37 cellular contexts compared by ENCODE assay signal in genomic region chr1:239785576-239785975, GRCh38.
"Had no signal": no experiment of that assay in that cellular context is flagged by ENCODE, and none has a peak within 500 bp of the region (broad histone marks: within the 10 kb centered on the region; RNA-seq: fewer than 3 reads in every experiment).

No MANE protein-coding gene starts in this region.

- ATAC-seq: activated naive CD4-positive, alpha-beta T cell treated with anti-CD3 and anti-CD28 coated beads, Interleukin-2, amount 50 U/mL, for 72 hours; activated naive CD8-positive, alpha-beta T cell treated with anti-CD3 and anti-CD28 coated beads, Interleukin-2, amount 50 U/mL, for 24 hours; activated T-cell treated with anti-CD3 and anti-CD28 coated beads, Interleukin-2, amount 50 U/mL, for 4 hours; activated T-cell treated with anti-CD3 and anti-CD28 coated beads, Interleukin-2, amount 50 U/mL, for 72 hours; activated T-helper 17 cell treated with anti-CD3 and anti-CD28 coated beads, Interleukin-2, amount 50 U/mL, for 72 hours had no signal

- H3K27ac ChIP-seq: adrenal gland, ascending aorta, brain microvascular endothelial cell, breast epithelium, cardiac muscle cell had no signal

- H3K4me3 ChIP-seq: adrenal gland, ascending aorta, breast epithelium, cardiac muscle cell had no signal

- H3K36me3 Mint-ChIP-seq: activated naive CD4-positive, alpha-beta T cell treated with anti-CD3 and anti-CD28 coated beads, Interleukin-2, amount 10 ng/mL, durations not matched to agents 7 days and 5 days; activated naive CD8-positive, alpha-beta T cell treated with anti-CD3 and anti-CD28 coated beads, Interleukin-2, amount 10 ng/mL, durations not matched to agents 7 days and 5 days had no signal

- DNase-seq: activated effector memory CD4-positive, alpha-beta T cell treated with anti-CD3 and anti-CD28 coated beads, Interleukin-2, amount 50 U/mL, for 16 hours; activated effector memory CD4-positive, alpha-beta T cell treated with Interleukin-2 at 50 U/mL for 16 hours; activated gamma-delta T cell; activated gamma-delta T cell treated with Interleukin-2 at 50 U/mL for 16 hours; activated naive CD4-positive, alpha-beta T cell; activated naive CD4-positive, alpha-beta T cell treated with anti-CD3 and anti-CD28 coated beads for 36 hours; activated naive CD4-positive, alpha-beta T cell treated with anti-CD3 and anti-CD28 coated beads, Interleukin-2, amount 10 ng/mL, durations not matched to agents 7 days and 5 days; activated naive CD4-positive, alpha-beta T cell treated with anti-CD3 and anti-CD28 coated beads, Interleukin-2, amount 50 U/mL, for 16 hours; activated naive CD4-positive, alpha-beta T cell treated with Interleukin-2 at 50 U/mL for 16 hours; activated naive CD8-positive, alpha-beta T cell treated with anti-CD3 and anti-CD28 coated beads for 36 hours; activated naive CD8-positive, alpha-beta T cell treated with anti-CD3 and anti-CD28 coated beads, Interleukin-2, amount 10 ng/mL, durations not matched to agents 7 days and 5 days; activated naive CD8-positive, alpha-beta T cell treated with anti-CD3 and anti-CD28 coated beads, Interleukin-2, amount 50 U/mL, for 24 hours; activated T-cell treated with anti-CD3 and anti-CD28 coated beads, Interleukin-2, amount 50 U/mL, for 1 hour; activated T-cell treated with anti-CD3 and anti-CD28 coated beads, Interleukin-2, amount 50 U/mL, for 24 hours; activated T-cell treated with anti-CD3 and anti-CD28 coated beads, Interleukin-2, amount 50 U/mL, for 4 hours; activated T-cell treated with anti-CD3 and anti-CD28 coated beads, Interleukin-2, amount 50 U/mL, for 48 hours; activated T-cell treated with anti-CD3 and anti-CD28 coated beads, Interleukin-2, amount 50 U/mL, for 72 hours; adrenal gland; amniotic stem cell; anterior cingulate cortex; aorta; brain microvascular endothelial cell; central memory CD4-positive, alpha-beta T cell; cerebellar nuclear complex had no signal

- H3K27ac Mint-ChIP-seq: activated naive CD4-positive, alpha-beta T cell treated with anti-CD3 and anti-CD28 coated beads for 36 hours; activated naive CD4-positive, alpha-beta T cell treated with anti-CD3 and anti-CD28 coated beads, Interleukin-2, amount 10 ng/mL, durations not matched to agents 7 days and 5 days; activated naive CD4-positive, alpha-beta T cell treated with anti-CD3 and anti-CD28 coated beads, Interleukin-2, amount 50 U/mL, for 24 hours; activated naive CD4-positive, alpha-beta T cell treated with anti-CD3 and anti-CD28 coated beads, Interleukin-2, amount 50 U/mL, for 72 hours; activated naive CD8-positive, alpha-beta T cell; activated naive CD8-positive, alpha-beta T cell treated with anti-CD3 and anti-CD28 coated beads for 36 hours; activated naive CD8-positive, alpha-beta T cell treated with anti-CD3 and anti-CD28 coated beads, Interleukin-2, amount 10 ng/mL, durations not matched to agents 7 days and 5 days; activated naive CD8-positive, alpha-beta T cell treated with anti-CD3 and anti-CD28 coated beads, Interleukin-2, amount 50 U/mL, for 24 hours; activated T-cell treated with anti-CD3 and anti-CD28 coated beads, Interleukin-2, amount 50 U/mL, for 24 hours; activated T-cell treated with anti-CD3 and anti-CD28 coated beads, Interleukin-2, amount 50 U/mL, for 72 hours; activated T-helper 1 cell treated with anti-CD3 and anti-CD28 coated beads, Interleukin-12 subunit alpha, Interleukin-12 subunit beta, Interleukin-2, Interleukin-4 antibody, amounts not matched to agents 30 ng/mL and 10 ng/mL and 1 ng/mL, durations not matched to agents 14 hours and 24 hours and 36 hours; activated T-helper 17 cell treated with anti-CD3 and anti-CD28 coated beads, Interleukin-2, amount 50 U/mL, for 72 hours; activated T-helper 2 cell treated with anti-CD3 and anti-CD28 coated beads, Interferon-gamma antibody, Interleukin-2, Interleukin-4, amounts not matched to agents 10 μg/mL and 5 μg/mL and 100 μg/mL, durations not matched to agents 14 hours and 24 hours and 36 hours had no signal

- H3K4me1 ChIP-seq: adrenal gland, ascending aorta, breast epithelium had no signal

- H3K27me3 Mint-ChIP-seq: activated naive CD4-positive, alpha-beta T cell treated with anti-CD3 and anti-CD28 coated beads, Interleukin-2, amount 10 ng/mL, durations not matched to agents 7 days and 5 days; activated naive CD4-positive, alpha-beta T cell treated with anti-CD3 and anti-CD28 coated beads, Interleukin-2, amount 50 U/mL, for 24 hours; activated naive CD8-positive, alpha-beta T cell; activated naive CD8-positive, alpha-beta T cell treated with anti-CD3 and anti-CD28 coated beads for 36 hours; activated naive CD8-positive, alpha-beta T cell treated with anti-CD3 and anti-CD28 coated beads, Interleukin-2, amount 10 ng/mL, durations not matched to agents 7 days and 5 days; activated naive CD8-positive, alpha-beta T cell treated with anti-CD3 and anti-CD28 coated beads, Interleukin-2, amount 50 U/mL, for 24 hours; activated T-cell treated with anti-CD3 and anti-CD28 coated beads, Interleukin-2, amount 50 U/mL, for 24 hours; activated T-helper 17 cell treated with anti-CD3 and anti-CD28 coated beads, Interleukin-2, amount 50 U/mL, for 72 hours; central memory CD8-positive, alpha-beta T cell had no signal

- H3K36me3 ChIP-seq: adrenal gland, ascending aorta, brain microvascular endothelial cell, breast epithelium, cardiac muscle cell had no signal

- FAIRE-seq: astrocyte, bronchial epithelial cell, colon had no signal

- H3K9me3 Mint-ChIP-seq: activated naive CD4-positive, alpha-beta T cell treated with anti-CD3 and anti-CD28 coated beads, Interleukin-2, amount 10 ng/mL, durations not matched to agents 7 days and 5 days; activated naive CD4-positive, alpha-beta T cell treated with anti-CD3 and anti-CD28 coated beads, Interleukin-2, amount 50 U/mL, for 24 hours; activated T-helper 1 cell treated with anti-CD3 and anti-CD28 coated beads, Interleukin-12 subunit alpha, Interleukin-12 subunit beta, Interleukin-2, Interleukin-4 antibody, amounts not matched to agents 30 ng/mL and 10 ng/mL and 1 ng/mL, durations not matched to agents 14 hours and 24 hours and 36 hours; activated T-helper 17 cell treated with anti-CD3 and anti-CD28 coated beads, Interleukin-2, amount 50 U/mL, for 72 hours; activated T-helper 2 cell treated with anti-CD3 and anti-CD28 coated beads, Interferon-gamma antibody, Interleukin-2, Interleukin-4, amounts not matched to agents 10 μg/mL and 5 μg/mL and 100 μg/mL, durations not matched to agents 14 hours and 24 hours and 36 hours had no signal

- H3K9me3 ChIP-seq: adrenal gland, ascending aorta, breast epithelium had no signal

- H3K4me3 Mint-ChIP-seq: activated naive CD4-positive, alpha-beta T cell treated with anti-CD3 and anti-CD28 coated beads for 36 hours; activated naive CD4-positive, alpha-beta T cell treated with anti-CD3 and anti-CD28 coated beads, Interleukin-2, amount 10 ng/mL, durations not matched to agents 7 days and 5 days; activated naive CD4-positive, alpha-beta T cell treated with anti-CD3 and anti-CD28 coated beads, Interleukin-2, amount 50 U/mL, for 24 hours; activated naive CD8-positive, alpha-beta T cell; activated naive CD8-positive, alpha-beta T cell treated with anti-CD3 and anti-CD28 coated beads for 36 hours; activated naive CD8-positive, alpha-beta T cell treated with anti-CD3 and anti-CD28 coated beads, Interleukin-2, amount 10 ng/mL, durations not matched to agents 7 days and 5 days; activated naive CD8-positive, alpha-beta T cell treated with anti-CD3 and anti-CD28 coated beads, Interleukin-2, amount 50 U/mL, for 24 hours; activated T-cell treated with anti-CD3 and anti-CD28 coated beads, Interleukin-2, amount 50 U/mL, for 24 hours; activated T-cell treated with anti-CD3 and anti-CD28 coated beads, Interleukin-2, amount 50 U/mL, for 4 hours; activated T-cell treated with anti-CD3 and anti-CD28 coated beads, Interleukin-2, amount 50 U/mL, for 72 hours; activated T-helper 1 cell treated with anti-CD3 and anti-CD28 coated beads, Interleukin-12 subunit alpha, Interleukin-12 subunit beta, Interleukin-2, Interleukin-4 antibody, amounts not matched to agents 30 ng/mL and 10 ng/mL and 1 ng/mL, durations not matched to agents 14 hours and 24 hours and 36 hours; activated T-helper 17 cell treated with anti-CD3 and anti-CD28 coated beads, Interleukin-2, amount 50 U/mL, for 72 hours; central memory CD8-positive, alpha-beta T cell had no signal

- H3K27me3 ChIP-seq: adrenal gland, ascending aorta, brain microvascular endothelial cell, breast epithelium, cardiac muscle cell had no signal

- H3K4me1 Mint-ChIP-seq: activated naive CD4-positive, alpha-beta T cell treated with anti-CD3 and anti-CD28 coated beads, Interleukin-2, amount 10 ng/mL, durations not matched to agents 7 days and 5 days; activated naive CD4-positive, alpha-beta T cell treated with anti-CD3 and anti-CD28 coated beads, Interleukin-2, amount 50 U/mL, for 24 hours; activated naive CD8-positive, alpha-beta T cell treated with anti-CD3 and anti-CD28 coated beads for 36 hours; activated naive CD8-positive, alpha-beta T cell treated with anti-CD3 and anti-CD28 coated beads, Interleukin-2, amount 10 ng/mL, durations not matched to agents 7 days and 5 days; activated naive CD8-positive, alpha-beta T cell treated with anti-CD3 and anti-CD28 coated beads, Interleukin-2, amount 50 U/mL, for 24 hours; activated T-helper 17 cell treated with anti-CD3 and anti-CD28 coated beads, Interleukin-2, amount 50 U/mL, for 72 hours; central memory CD8-positive, alpha-beta T cell had no signal
